In genomic region chr10:98467506-98468318, GRCh38 we compare ENCODE assay signal across 8 cellular contexts. TPM values are rescaled to one million over a fixed set of nuclear protein-coding genes. Genes with fewer than 3 reads are reported as not detected.
DNase-seq lines count a peak whose midpoint lies in the region; ATAC-seq and TF ChIP-seq lines count a peak whose summit lies in the region.

No MANE protein-coding gene starts in this region.

- no peaks in the 10 kb centered on the region for H3K27me3 ChIP-seq in Peyer's patch
- peaks cover 0 to 5% of the 10 kb centered on the region in 2 donors for H3K27me3 ChIP-seq in stomach smooth muscle (ENCODE audit: control insufficient read depth in 1 of 2, insufficient read depth in 2 of 2, low read length in 2 of 2)

- peaks cover 9 to 12% of the 10 kb centered on the region in 2 donors for H3K4me1 Mint-ChIP-seq in natural killer cell treated with Interleukin-12 subunit alpha and Interleukin-12 subunit beta and Interleukin-15 and Interleukin-18, amount 100 ng/mL, for 72 hours (ENCODE audit: low read depth in 2 of 2)

- H3K27ac ChIP-seq in Peyer's patch (peak overlapping the region in 2 of 4 donors; percentile 32 to 72), stomach smooth muscle (ENCODE audit: low read length) (no peak overlapping the region)

- no peaks in the 10 kb centered on the region for H3K9me3 Mint-ChIP-seq in natural killer cell treated with Interleukin-12 subunit alpha and Interleukin-12 subunit beta and Interleukin-15 and Interleukin-18, amount 100 ng/mL, for 72 hours

- peak; percentile 97 for ATAC-seq in GM21529 (IDR thresholded peaks at IDR 0.05; ENCODE audit: unreplicated experiment)
- peak; percentile 95 for ATAC-seq in natural killer cell treated with Interleukin-12 subunit alpha and Interleukin-12 subunit beta and Interleukin-15 and Interleukin-18, amount 100 ng/mL, for 72 hours

- H3K27ac Mint-ChIP-seq in natural killer cell treated with Interleukin-12 subunit alpha and Interleukin-12 subunit beta and Interleukin-15 and Interleukin-18, amount 100 ng/mL, for 72 hours: peak overlapping the region; percentile 56 to 90

- peak overlapping the region; percentile 56 to 71 (median 68) for H3K4me3 ChIP-seq in Peyer's patch
- peak overlapping the region; percentile 64 for H3K4me3 ChIP-seq in fibroblast of the aortic adventitia (ENCODE audit: low read depth, low read length)
- peak overlapping the region; percentile 68 to 82 for H3K4me3 ChIP-seq in stomach smooth muscle (ENCODE audit: low read length in 2 of 2)

- no peaks in the 10 kb centered on the region for H3K36me3 Mint-ChIP-seq in natural killer cell treated with Interleukin-12 subunit alpha and Interleukin-12 subunit beta and Interleukin-15 and Interleukin-18, amount 100 ng/mL, for 72 hours

- peak; percentile 38 for DNase-seq in DMS79 treated with DMSO at 0.1 percent for 48 hours (lab: John Stamatoyannopoulos, UW)
- DNase-seq in HuH-7 (ENCODE audit: low spot score): peak; percentile 75
- DNase-seq in Peyer's patch: peak; percentile 71 to 88 (median 74)
- peak; percentile 34 to 47 for DNase-seq in activated T-helper 1 cell treated with anti-CD3 and anti-CD28 coated beads, Interleukin-2, amount 50 U/mL, for 16 hours (ENCODE audit: low read depth in 1 of 2, low spot score in 1 of 2)
- DNase-seq in fibroblast of the aortic adventitia (ENCODE audit: low read depth): peak; percentile 88
- peak; percentile 82 for DNase-seq in natural killer cell treated with Interleukin-12 subunit alpha and Interleukin-12 subunit beta and Interleukin-15 and Interleukin-18, amount 100 ng/mL, for 72 hours (ENCODE audit: low spot score)

- H3K4me1 ChIP-seq in Peyer's patch (no peaks in the 10 kb centered on the region), stomach smooth muscle (ENCODE audit: control insufficient read depth, insufficient read depth, low read length) (peaks cover 8% of the 10 kb centered on the region)

- no peaks in the 10 kb centered on the region for H3K36me3 ChIP-seq in Peyer's patch
- no peaks in the 10 kb centered on the region for H3K36me3 ChIP-seq in stomach smooth muscle (ENCODE audit: control insufficient read depth in 2 of 2, insufficient read depth in 2 of 2, low read length in 2 of 2)

- TF ChIP-seq CTCF in Peyer's patch (IDR thresholded peaks at IDR 0.05) (peak; percentile 47 to 93 (median 83)), fibroblast of the aortic adventitia (IDR thresholded peaks at IDR 0.05; ENCODE audit: insufficient read depth, low read length) (peak; percentile 84)

- no peaks in the 10 kb centered on the region for H3K9me3 ChIP-seq in Peyer's patch
- H3K9me3 ChIP-seq in stomach smooth muscle (ENCODE audit: control insufficient read depth in 2 of 2, low read length in 2 of 2): no peaks in the 10 kb centered on the region

- TF ChIP-seq POLR2A in Peyer's patch (IDR thresholded peaks at IDR 0.05): peak in 1 of 2 donors; percentile 20

- H3K4me3 Mint-ChIP-seq in natural killer cell treated with Interleukin-12 subunit alpha and Interleukin-12 subunit beta and Interleukin-15 and Interleukin-18, amount 100 ng/mL, for 72 hours: peak overlapping the region; percentile 92

- H3K9ac ChIP-seq in stomach smooth muscle (ENCODE audit: low read length in 2 of 2): peak overlapping the region; percentile 10 to 36

- H3K27me3 Mint-ChIP-seq in natural killer cell treated with Interleukin-12 subunit alpha and Interleukin-12 subunit beta and Interleukin-15 and Interleukin-18, amount 100 ng/mL, for 72 hours: peaks cover 4 to 11% of the 10 kb centered on the region in 2 donors

RNA-seq across cellular contexts. Expression of gene HPS1, which starts 21.0 kb away (rescaled TPM):
- total RNA-seq in Peyer's patch: 100 to 1,000 TPM; 109 to 221 (median 136) TPM
- total RNA-seq in fibroblast of the aortic adventitia (ENCODE audit: low replicate concordance): 42.3 and 53.4 TPM in 2 replicates
- total RNA-seq in natural killer cell treated with Interleukin-12 subunit alpha and Interleukin-12 subunit beta and Interleukin-15 and Interleukin-18, amount 100 ng/mL, for 72 hours: 100 to 1,000 TPM in 1 of 2 donors, 10 to 100 TPM in 1; 78.8 to 124 TPM

RNA-seq across cellular contexts. Expression of gene PYROXD2, which starts 52.7 kb away (rescaled TPM):
- total RNA-seq in Peyer's patch (10 to 100 TPM in 2 of 4 donors, 1 to 10 TPM in 2; 7.0 to 23.1 (median 11.5) TPM), fibroblast of the aortic adventitia (ENCODE audit: low replicate concordance) (6.5 and 10.2 TPM in 2 replicates)
- 1 to 10 TPM; 6.1 to 7.2 TPM for total RNA-seq in natural killer cell treated with Interleukin-12 subunit alpha and Interleukin-12 subunit beta and Interleukin-15 and Interleukin-18, amount 100 ng/mL, for 72 hours

Comparison
In these comparisons a context has a peak if more than half of its experiments do, and no peak if none do; other contexts are left out.
1. DNase-seq: peak in every context shown above with its lines; median percentile 88 in fibroblast of the aortic adventitia; 82 in natural killer cell treated with Interleukin-12 subunit alpha and Interleukin-12 subunit beta and Interleukin-15 and Interleukin-18, amount 100 ng/mL, for 72 hours; 75 in HuH-7; 74 in Peyer's patch; 40 in activated T-helper 1 cell treated with anti-CD3 and anti-CD28 coated beads, Interleukin-2, amount 50 U/mL, for 16 hours; 38 in DMS79 treated with DMSO at 0.1 percent for 48 hours.